15 cellular contexts compared by ENCODE assay signal in the genomic region with DNA sequence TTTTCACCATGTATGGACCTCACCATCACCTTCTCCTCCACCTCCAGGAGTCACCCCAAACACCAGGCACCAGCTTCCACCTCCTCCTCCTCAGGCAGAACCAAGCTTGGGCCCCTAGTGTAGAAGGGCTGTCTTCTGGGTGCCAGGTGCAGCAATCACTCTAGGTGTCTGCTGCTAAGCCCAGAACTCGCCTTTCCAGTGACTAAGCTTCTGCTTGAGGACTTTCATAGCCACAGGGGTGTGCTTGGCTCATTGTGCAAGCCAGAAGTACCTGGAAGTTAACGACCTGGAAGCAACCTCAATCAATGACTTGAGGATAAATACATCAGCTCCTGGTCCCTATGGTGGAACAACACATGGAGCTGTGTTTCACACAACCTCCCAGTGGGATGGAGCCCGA. TPM values are rescaled to one million over a fixed set of nuclear protein-coding genes. Genes with fewer than 3 reads are reported as not detected.
A peak's percentile ranks its signal among the peaks of the same experiment; 100 is the strongest.
DNase-seq lines count a peak whose midpoint lies in the region; ATAC-seq and TF ChIP-seq lines count a peak whose summit lies in the region.
"Had no signal": no experiment of that assay in that cellular context is flagged by ENCODE, and none has a peak within 500 bp of the region (broad histone marks: within the 10 kb centered on the region; RNA-seq: fewer than 3 reads in every experiment).

No MANE protein-coding gene starts in this region.

- CTCF ChIA-PET in CD4-positive, alpha-beta memory T cell (lab: Charles Lee; ENCODE audit: partially characterized antibody): interaction anchor here (0.6 to 1.1 kb wide), 2 partner anchors 12 to 285 kb away, joined by 3 read pairs; no protein-coding TSS in a partner anchor

- H3K27me3 ChIP-seq in CD4-positive, alpha-beta memory T cell (ENCODE audit: insufficient read depth, low read length): no peaks in the 10 kb centered on the region

- ATAC-seq in HG03135 (IDR thresholded peaks at IDR 0.05; ENCODE audit: unreplicated experiment): no peak
- ATAC-seq: CD8-positive, alpha-beta T cell; GM12878 had no signal

- H3K9me3 ChIP-seq in CD4-positive, alpha-beta memory T cell (ENCODE audit: control insufficient read depth in 1 of 2, low read length in 2 of 2): no peaks in the 10 kb centered on the region

- no peak overlapping the region for H3K4me3 Mint-ChIP-seq in neural crest cell
- H3K4me3 Mint-ChIP-seq in CD4-positive, alpha-beta memory T cell: no peak overlapping the region
- H3K4me3 Mint-ChIP-seq: CD8-positive, alpha-beta T cell had no signal

- H3K4me1 Mint-ChIP-seq in neural crest cell: peaks cover 5% of the 10 kb centered on the region
- no peaks in the 10 kb centered on the region for H3K4me1 Mint-ChIP-seq in CD4-positive, alpha-beta memory T cell

- no peak overlapping the region for H3K4me3 ChIP-seq in epithelial cell of esophagus (ENCODE audit: low read length)
- no peak overlapping the region for H3K4me3 ChIP-seq in CD4-positive, alpha-beta memory T cell (ENCODE audit: low read length in 2 of 2)
- H3K4me3 ChIP-seq: GM12878, GM23248 had no signal

- H3K9me3 Mint-ChIP-seq in neural crest cell: peaks cover 7% of the 10 kb centered on the region
- peaks cover 0 to 18% (median 11%) of the 10 kb centered on the region in 8 donors for H3K9me3 Mint-ChIP-seq in CD4-positive, alpha-beta memory T cell

- intact Hi-C loops in CD4-positive, alpha-beta memory T cell (cut with micrococcal nuclease): no loop called here

- peaks cover 7% of the 10 kb centered on the region for H3K36me3 Mint-ChIP-seq in neural crest cell (ENCODE audit: low read depth)
- H3K36me3 Mint-ChIP-seq in CD4-positive, alpha-beta memory T cell: peaks cover 0 to 5% of the 10 kb centered on the region in 2 donors
- H3K36me3 Mint-ChIP-seq: CD8-positive, alpha-beta T cell had no signal

- H3K36me3 ChIP-seq in CD4-positive, alpha-beta memory T cell (ENCODE audit: insufficient read depth, low read length): no peaks in the 10 kb centered on the region

- POLR2A ChIA-PET in CD4-positive, alpha-beta memory T cell (lab: Charles Lee; ENCODE audit: partially characterized antibody): no interaction called here

- H3K27ac Mint-ChIP-seq in neural crest cell (ENCODE audit: unreplicated experiment): peak overlapping the region; percentile 20
- H3K27ac Mint-ChIP-seq in CD4-positive, alpha-beta memory T cell: no peak overlapping the region
- H3K27ac Mint-ChIP-seq: CD8-positive, alpha-beta T cell had no signal

- no peaks in the 10 kb centered on the region for H3K4me1 ChIP-seq in CD4-positive, alpha-beta memory T cell (ENCODE audit: insufficient read depth, low read length)
- H3K4me1 ChIP-seq: Caco-2 had no signal

- DNase-seq in NCI-H69 (lab: John Stamatoyannopoulos, UW) (peak; percentile 7), epithelial cell of esophagus (ENCODE audit: low read depth) (peak; percentile 61), neural crest cell (ENCODE audit: low read depth, low spot score) (no peak), GDM1 (lab: John Stamatoyannopoulos, UW) (no peak)
- no peak for DNase-seq in CD4-positive, alpha-beta memory T cell
- DNase-seq: C1 segment of cervical spinal cord; Caco-2; CD8-positive, alpha-beta T cell; DMS153; DND-41; GM23248; H7; HCEC 1CT had no signal

- H3K27me3 Mint-ChIP-seq in neural crest cell (ENCODE audit: low read depth): no peaks in the 10 kb centered on the region
- H3K27me3 Mint-ChIP-seq in CD4-positive, alpha-beta memory T cell: peaks cover 2 to 4% of the 10 kb centered on the region in 2 donors

- H3K27ac ChIP-seq in CD4-positive, alpha-beta memory T cell (ENCODE audit: low read depth, low read length): no peak overlapping the region
- H3K27ac ChIP-seq: GM23248 had no signal

- TF ChIP-seq CTCF in epithelial cell of esophagus (IDR thresholded peaks at IDR 0.05; ENCODE audit: insufficient read depth, low read depth, low read length, missing control alignments): no peak
- no peak for TF ChIP-seq CTCF in neural crest cell (conservative IDR thresholded peaks at IDR 0.05)

RNA-seq across cellular contexts. Expression of a gene that starts 49.8 kb away (rescaled TPM):
- total RNA-seq in neural crest cell: 30.9 and 33.5 TPM in 2 replicates
- total RNA-seq in CD4-positive, alpha-beta memory T cell: 10 to 100 TPM; 17.2 to 22.6 TPM
- 1 to 10 TPM; 5.2 to 6.9 TPM for polyA plus RNA-seq in CD4-positive, alpha-beta memory T cell

Comparison
In these comparisons a context has a peak if more than half of its experiments do, and no peak if none do; other contexts are left out.
1. DNase-seq: peak in NCI-H69 (single experiment) and epithelial cell of esophagus (single experiment); none in neural crest cell (single experiment), CD4-positive, alpha-beta memory T cell (0 of 5) and GDM1 (single experiment).